In the genomic region with DNA sequence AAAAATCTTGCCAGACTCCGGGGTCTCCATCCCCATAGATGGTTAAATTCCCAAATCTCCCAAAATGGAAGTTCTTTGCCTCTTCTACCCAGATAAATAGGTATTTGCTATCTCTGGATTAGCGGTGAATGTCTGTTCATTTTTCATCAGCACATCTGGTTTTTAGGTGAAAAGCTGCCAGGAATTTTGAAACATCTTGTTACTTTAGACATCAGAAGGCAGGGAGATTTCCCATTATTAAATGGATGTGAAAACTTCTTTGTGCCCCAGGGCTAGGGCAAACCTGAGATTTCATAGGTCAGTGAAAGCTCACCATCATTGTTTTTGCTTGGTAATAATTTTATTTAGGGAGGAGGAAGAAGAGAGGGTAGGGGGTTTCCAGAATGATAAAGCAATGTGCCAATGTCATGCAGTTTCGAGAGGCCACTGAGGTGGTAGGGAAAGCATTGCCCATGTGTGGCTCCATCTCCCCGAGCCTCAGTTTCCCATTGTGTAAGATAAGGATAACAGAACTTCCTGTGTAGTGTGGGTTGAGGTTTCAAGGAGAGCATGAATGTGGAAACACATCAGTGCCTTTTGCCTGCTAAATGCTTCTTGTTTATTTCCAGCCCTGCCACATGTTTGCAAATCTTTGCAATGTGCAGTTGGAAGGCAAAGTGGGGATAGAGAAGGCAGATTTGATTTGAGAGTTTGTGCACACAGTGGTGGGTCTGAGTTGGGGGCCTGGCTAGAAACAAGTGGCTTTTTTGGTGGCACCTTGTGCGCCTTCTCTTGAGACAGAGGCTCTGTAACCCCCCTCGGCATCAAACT, we compare ENCODE assay signal across 8 cellular contexts.
A peak's percentile ranks its signal among the peaks of the same experiment; 100 is the strongest.
DNase-seq lines count a peak whose midpoint lies in the region; TF ChIP-seq lines count a peak whose summit lies in the region.

No MANE protein-coding gene starts in this region.

- no peak for TF ChIP-seq POLR2A in Peyer's patch (IDR thresholded peaks at IDR 0.05)

- H4K20me1 ChIP-seq in SK-N-SH (ENCODE audit: insufficient read depth) = no peaks in the 10 kb centered on the region

- H3K4me3 ChIP-seq in ACC112 (ENCODE audit: low read depth, low read length) (peak overlapping the region; percentile 80), Peyer's patch (peak overlapping the region in 1 of 4 donors; percentile 52), fibroblast of pulmonary artery (replicated peaks; ENCODE audit: low read depth, low read length) (no peak overlapping the region), parathyroid adenoma (ENCODE audit: low read depth, low read length) (no peak overlapping the region), SK-N-SH (ENCODE audit: low read depth in 2 of 2, low read length in 1 of 2) (no peak overlapping the region), BE2C (ENCODE audit: low read depth, low read length) (no peak overlapping the region)

- H3K9me2 ChIP-seq in SK-N-SH = no peaks in the 10 kb centered on the region

- peak overlapping the region; percentile 96 for H3K27ac ChIP-seq in ACC112 (ENCODE audit: low read depth, low read length)
- peak overlapping the region; percentile 70 to 92 (median 87) for H3K27ac ChIP-seq in Peyer's patch
- H3K27ac ChIP-seq in parathyroid adenoma = peak overlapping the region; percentile 79
- H3K27ac ChIP-seq in SK-N-SH (ENCODE audit: low read depth in 2 of 2, low read length in 1 of 2) = no peak overlapping the region

- H3F3A ChIP-seq in SK-N-SH (replicated peaks; ENCODE audit: insufficient read depth) = no peaks in the 10 kb centered on the region

- H3K36me3 ChIP-seq in ACC112 (ENCODE audit: insufficient read depth, low read length) (no peaks in the 10 kb centered on the region), Peyer's patch (no peaks in the 10 kb centered on the region), parathyroid adenoma (ENCODE audit: control insufficient read depth, insufficient read depth, low read length) (no peaks in the 10 kb centered on the region), SK-N-SH (replicated peaks in 1 of 2; ENCODE audit: control insufficient read depth in 1 of 2, insufficient read depth in 2 of 2, low read length in 1 of 2) (no peaks in the 10 kb centered on the region), BE2C (no peaks in the 10 kb centered on the region)

- DNase-seq in Peyer's patch (no peak), fibroblast of pulmonary artery (ENCODE audit: low read depth) (peak; percentile 31), SK-N-SH (no peak), BE2C (no peak), NCI-H146 treated with DMSO at 0.1 percent for 48 hours (lab: John Stamatoyannopoulos, UW; ENCODE audit: unreplicated experiment) (no peak), DMS153 (lab: John Stamatoyannopoulos, UW) (no peak)

- TF ChIP-seq CTCF in Peyer's patch (IDR thresholded peaks at IDR 0.05) (no peak), fibroblast of pulmonary artery (IDR thresholded peaks at IDR 0.05; ENCODE audit: low read length, missing control alignments) (no peak), parathyroid adenoma (IDR thresholded peaks at IDR 0.05) (no peak), SK-N-SH (IDR thresholded peaks at IDR 0.05) (no peak), BE2C (IDR thresholded peaks at IDR 0.05; ENCODE audit: low read depth, low read length) (no peak)

- H2AFZ ChIP-seq in ACC112 (ENCODE audit: low read length, unreplicated experiment) (no peak overlapping the region), parathyroid adenoma (no peak overlapping the region), SK-N-SH (ENCODE audit: low read depth) (no peak overlapping the region)

- H3K27me3 ChIP-seq in ACC112 (ENCODE audit: insufficient read depth, low read length) (no peaks in the 10 kb centered on the region), Peyer's patch (no peaks in the 10 kb centered on the region), parathyroid adenoma (ENCODE audit: control insufficient read depth, insufficient read depth, low read length) (no peaks in the 10 kb centered on the region), SK-N-SH (ENCODE audit: insufficient read depth) (peaks cover 48% of the 10 kb centered on the region; the same call in 1 of the 2 replicates), BE2C (no peaks in the 10 kb centered on the region)

- H3K4me1 ChIP-seq in ACC112 (ENCODE audit: control insufficient read depth, insufficient read depth, low read length, unreplicated experiment) (peaks cover 31% of the 10 kb centered on the region), Peyer's patch (peaks cover 0 to 4% (median 0%) of the 10 kb centered on the region in 4 donors), parathyroid adenoma (no peaks in the 10 kb centered on the region), SK-N-SH (ENCODE audit: control insufficient read depth in 1 of 2, insufficient read depth in 2 of 2, low read depth in 1 of 2, low read length in 1 of 2) (no peaks in the 10 kb centered on the region; a peak in 1 of 4 replicates), BE2C (no peaks in the 10 kb centered on the region)

- H3K9ac ChIP-seq in parathyroid adenoma (no peak overlapping the region), SK-N-SH (no peak overlapping the region)

- no peak for TF ChIP-seq EP300 in SK-N-SH (IDR thresholded peaks at IDR 0.05; ENCODE audit: borderline replicate concordance in 1 of 2, low read depth in 1 of 2, low read length in 1 of 2)

- H3K4me2 ChIP-seq in parathyroid adenoma (ENCODE audit: low read length) (no peak overlapping the region), SK-N-SH (no peak overlapping the region)

- H3K79me2 ChIP-seq in ACC112 (ENCODE audit: control insufficient read depth, insufficient read depth, low read length, unreplicated experiment) (no peaks in the 10 kb centered on the region), parathyroid adenoma (no peaks in the 10 kb centered on the region), SK-N-SH (ENCODE audit: insufficient read depth) (no peaks in the 10 kb centered on the region)

- POLR2A ChIA-PET in SK-N-SH (lab: Yijun Ruan, JAX) = no interaction called here

- no peaks in the 10 kb centered on the region for H3K9me3 ChIP-seq in Peyer's patch
- H3K9me3 ChIP-seq in parathyroid adenoma (ENCODE audit: control insufficient read depth, low read length) = no peaks in the 10 kb centered on the region
- no peaks in the 10 kb centered on the region for H3K9me3 ChIP-seq in SK-N-SH
- no peaks in the 10 kb centered on the region for H3K9me3 ChIP-seq in BE2C

- WGBS in SK-N-SH (ENCODE audit: low lambda C conversion rate) = 50% methylated on average over 6 of the region's 6 CpGs

- TF ChIP-seq RAD21 in SK-N-SH (IDR thresholded peaks at IDR 0.05; ENCODE audit: low read length) = no peak

- CTCF ChIA-PET in SK-N-SH (lab: Yijun Ruan, JAX) = no interaction called here

TF ChIP-seq in SK-N-SH, 30 proteins besides CTCF, POLR2A, EP300 and RAD21 (continues in another document):
- no peak for TF ChIP-seq NRF1 (IDR thresholded peaks at IDR 0.05; ENCODE audit: low read depth, low read length)
- TF ChIP-seq, protein P1, sequence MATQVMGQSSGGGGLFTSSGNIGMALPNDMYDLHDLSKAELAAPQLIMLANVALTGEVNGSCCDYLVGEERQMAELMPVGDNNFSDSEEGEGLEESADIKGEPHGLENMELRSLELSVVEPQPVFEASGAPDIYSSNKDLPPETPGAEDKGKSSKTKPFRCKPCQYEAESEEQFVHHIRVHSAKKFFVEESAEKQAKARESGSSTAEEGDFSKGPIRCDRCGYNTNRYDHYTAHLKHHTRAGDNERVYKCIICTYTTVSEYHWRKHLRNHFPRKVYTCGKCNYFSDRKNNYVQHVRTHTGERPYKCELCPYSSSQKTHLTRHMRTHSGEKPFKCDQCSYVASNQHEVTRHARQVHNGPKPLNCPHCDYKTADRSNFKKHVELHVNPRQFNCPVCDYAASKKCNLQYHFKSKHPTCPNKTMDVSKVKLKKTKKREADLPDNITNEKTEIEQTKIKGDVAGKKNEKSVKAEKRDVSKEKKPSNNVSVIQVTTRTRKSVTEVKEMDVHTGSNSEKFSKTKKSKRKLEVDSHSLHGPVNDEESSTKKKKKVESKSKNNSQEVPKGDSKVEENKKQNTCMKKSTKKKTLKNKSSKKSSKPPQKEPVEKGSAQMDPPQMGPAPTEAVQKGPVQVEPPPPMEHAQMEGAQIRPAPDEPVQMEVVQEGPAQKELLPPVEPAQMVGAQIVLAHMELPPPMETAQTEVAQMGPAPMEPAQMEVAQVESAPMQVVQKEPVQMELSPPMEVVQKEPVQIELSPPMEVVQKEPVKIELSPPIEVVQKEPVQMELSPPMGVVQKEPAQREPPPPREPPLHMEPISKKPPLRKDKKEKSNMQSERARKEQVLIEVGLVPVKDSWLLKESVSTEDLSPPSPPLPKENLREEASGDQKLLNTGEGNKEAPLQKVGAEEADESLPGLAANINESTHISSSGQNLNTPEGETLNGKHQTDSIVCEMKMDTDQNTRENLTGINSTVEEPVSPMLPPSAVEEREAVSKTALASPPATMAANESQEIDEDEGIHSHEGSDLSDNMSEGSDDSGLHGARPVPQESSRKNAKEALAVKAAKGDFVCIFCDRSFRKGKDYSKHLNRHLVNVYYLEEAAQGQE (IDR thresholded peaks at IDR 0.05; ENCODE audit: low read depth, low read length) = no peak
- TF ChIP-seq TEAD4 (IDR thresholded peaks at IDR 0.05; ENCODE audit: borderline replicate concordance, insufficient read depth) = no peak
- no peak for TF ChIP-seq SIN3A (IDR thresholded peaks at IDR 0.05; ENCODE audit: borderline replicate concordance, low read depth, low read length)
- TF ChIP-seq, protein P2, sequence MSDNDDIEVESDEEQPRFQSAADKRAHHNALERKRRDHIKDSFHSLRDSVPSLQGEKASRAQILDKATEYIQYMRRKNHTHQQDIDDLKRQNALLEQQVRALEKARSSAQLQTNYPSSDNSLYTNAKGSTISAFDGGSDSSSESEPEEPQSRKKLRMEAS (IDR thresholded peaks at IDR 0.05; ENCODE audit: low read depth) = no peak
- no peak for TF ChIP-seq RFX5 (IDR thresholded peaks at IDR 0.05; ENCODE audit: low read length)
- no peak for TF ChIP-seq RCOR1 (IDR thresholded peaks at IDR 0.05; ENCODE audit: low read length)
- TF ChIP-seq SMC3 (IDR thresholded peaks at IDR 0.05; ENCODE audit: low read depth, low read length) = no peak
- TF ChIP-seq, protein P3, sequence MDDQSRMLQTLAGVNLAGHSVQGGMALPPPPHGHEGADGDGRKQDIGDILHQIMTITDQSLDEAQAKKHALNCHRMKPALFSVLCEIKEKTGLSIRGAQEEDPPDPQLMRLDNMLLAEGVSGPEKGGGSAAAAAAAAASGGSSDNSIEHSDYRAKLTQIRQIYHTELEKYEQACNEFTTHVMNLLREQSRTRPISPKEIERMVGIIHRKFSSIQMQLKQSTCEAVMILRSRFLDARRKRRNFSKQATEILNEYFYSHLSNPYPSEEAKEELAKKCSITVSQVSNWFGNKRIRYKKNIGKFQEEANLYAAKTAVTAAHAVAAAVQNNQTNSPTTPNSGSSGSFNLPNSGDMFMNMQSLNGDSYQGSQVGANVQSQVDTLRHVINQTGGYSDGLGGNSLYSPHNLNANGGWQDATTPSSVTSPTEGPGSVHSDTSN (IDR thresholded peaks at IDR 0.05) = no peak
- no peak for TF ChIP-seq YY1 (IDR thresholded peaks at IDR 0.05; ENCODE audit: low read depth)
- no peak for TF ChIP-seq EZH2phosphoT487 (IDR thresholded peaks at IDR 0.05; ENCODE audit: borderline replicate concordance, low read depth)
- no peak for TF ChIP-seq FOXJ3 (CRISPR knock-in tag; IDR thresholded peaks at IDR 0.05)
- no peak for TF ChIP-seq ELF1 (IDR thresholded peaks at IDR 0.05)

Comparison
In these comparisons a context has a peak if more than half of its experiments do, and no peak if none do; other contexts are left out.
1. H3K27ac ChIP-seq: peak in ACC112 (single experiment), Peyer's patch (4 of 4) and parathyroid adenoma (single experiment); none in SK-N-SH (0 of 2).